13 cellular contexts compared by ENCODE assay signal in genomic region chr6:148548065-148548748, GRCh38.
DNase-seq lines count a peak whose midpoint lies in the region; ATAC-seq and TF ChIP-seq lines count a peak whose summit lies in the region.
"Had no signal": no experiment of that assay in that cellular context is flagged by ENCODE, and none has a peak within 500 bp of the region (broad histone marks: within the 10 kb centered on the region; RNA-seq: fewer than 3 reads in every experiment).

No MANE protein-coding gene starts in this region.

- peaks cover 64% of the 10 kb centered on the region for H3K36me3 ChIP-seq in MG63

- TF ChIP-seq CTCF in cardiac fibroblast (IDR thresholded peaks at IDR 0.05; ENCODE audit: low read depth, low read length), result no peak

- H3K9me3 ChIP-seq in MG63, result no peaks in the 10 kb centered on the region

- no peaks in the 10 kb centered on the region for H3K27me3 ChIP-seq in MG63

- H3K27ac ChIP-seq in temporal lobe (ENCODE audit: low read depth, low read length), result peak overlapping the region; percentile 76

- peak; percentile 37 for DNase-seq in GM03348 (ENCODE audit: low spot score)
- peak; percentile 39 to 86 for DNase-seq in cardiac fibroblast (ENCODE audit: low read depth in 2 of 2)
- DNase-seq in Right ventricle myocardium inferior (ENCODE audit: missing footprints), result peak; percentile 80
- DNase-seq in MG63, result no peak
- DNase-seq: activated CD8-positive, alpha-beta T cell treated with anti-CD3 and anti-CD28 coated beads, Interleukin-2, amount 10 ng/mL, durations not matched to agents 7 days and 5 days; activated effector memory CD4-positive, alpha-beta T cell treated with Interleukin-2 at 50 U/mL for 16 hours; CD4-positive, CD25-positive, alpha-beta regulatory T cell; effector memory CD8-positive, alpha-beta T cell; GF-D8; NCI-H1092 had no signal

- H3K4me3 ChIP-seq in cardiac fibroblast (replicated peaks in 1 of 2; ENCODE audit: low read depth in 2 of 2, low read length in 2 of 2), result no peak overlapping the region
- H3K4me3 ChIP-seq in MG63, result no peak overlapping the region

- ATAC-seq in Right ventricle myocardium inferior, result peak; percentile 76
- ATAC-seq in GM18907 (IDR thresholded peaks at IDR 0.05; ENCODE audit: unreplicated experiment), result no peak
- no peak for ATAC-seq in GM21423 (IDR thresholded peaks at IDR 0.05; ENCODE audit: unreplicated experiment)
- ATAC-seq: activated CD8-positive, alpha-beta T cell treated with anti-CD3 and anti-CD28 coated beads, Interleukin-2, amount 10 ng/mL, durations not matched to agents 7 days and 5 days; effector memory CD8-positive, alpha-beta T cell had no signal

- intact Hi-C loops in Right ventricle myocardium inferior (cut with DNase I), result no loop called here
